In genomic region chr7:2261611-2262010, GRCh38 we compare ENCODE assay signal across 11 cellular contexts. TPM values are rescaled to one million over a fixed set of nuclear protein-coding genes. Genes with fewer than 3 reads are reported as not detected.
DNase-seq lines count a peak whose midpoint lies in the region; ATAC-seq and TF ChIP-seq lines count a peak whose summit lies in the region.
"Had no signal": no experiment of that assay in that cellular context is flagged by ENCODE, and none has a peak within 500 bp of the region (broad histone marks: within the 10 kb centered on the region; RNA-seq: fewer than 3 reads in every experiment).

No MANE protein-coding gene starts in this region.

- no peak overlapping the region for H3K27ac ChIP-seq in GM23338 (ENCODE audit: low read depth)
- H3K27ac ChIP-seq: colonic mucosa, transverse colon had no signal

- DNase-seq in GM06990 (ENCODE audit: extremely low read depth, insufficient read length) = no peak
- peak; percentile 25 for DNase-seq in activated T-cell treated with anti-CD3 and anti-CD28 coated beads for 4 hours
- peak; percentile 90 for DNase-seq in naive B cell
- no peak for DNase-seq in chondrocyte (ENCODE audit: low spot score)
- DNase-seq in GM23338 (ENCODE audit: low spot score) = no peak
- no peak for DNase-seq in glutamatergic neuron
- DNase-seq in SW 1271 (lab: John Stamatoyannopoulos, UW) = no peak
- DNase-seq: colonic mucosa, PC-3, transverse colon had no signal

- H3K9me2 ChIP-seq in GM23338 (ENCODE audit: insufficient read depth) = no peaks in the 10 kb centered on the region

- TF ChIP-seq CTCF in GM06990 (IDR thresholded peaks at IDR 0.05; ENCODE audit: insufficient read depth, low read length, poor library complexity, severe bottlenecking) = peak; percentile 7
- no peak for TF ChIP-seq CTCF in chondrocyte (IDR thresholded peaks at IDR 0.05)
- no peak for TF ChIP-seq CTCF in GM23338 (conservative IDR thresholded peaks at IDR 0.05; ENCODE audit: low read depth in 2 of 2)
- TF ChIP-seq CTCF in glutamatergic neuron (IDR thresholded peaks at IDR 0.05; ENCODE audit: partially characterized antibody, unreplicated experiment) = no peak

- H3F3A ChIP-seq in GM23338 (replicated peaks; ENCODE audit: low read depth) = no peaks in the 10 kb centered on the region

- H3K27me3 ChIP-seq in GM06990 (replicated peaks; ENCODE audit: control insufficient read depth, insufficient read depth, low read length) (no peaks in the 10 kb centered on the region), GM23338 (ENCODE audit: insufficient read depth) (no peaks in the 10 kb centered on the region)
- H3K27me3 ChIP-seq: colonic mucosa, transverse colon had no signal

- no peaks in the 10 kb centered on the region for H3K27me3 Mint-ChIP-seq in naive B cell
- no peaks in the 10 kb centered on the region for H3K27me3 Mint-ChIP-seq in chondrocyte (ENCODE audit: low read depth)
- H3K27me3 Mint-ChIP-seq in GM23338 (ENCODE audit: insufficient read depth, low read depth, poor library complexity) = peaks cover 11% of the 10 kb centered on the region
- peaks cover 4% of the 10 kb centered on the region for H3K27me3 Mint-ChIP-seq in glutamatergic neuron (ENCODE audit: unreplicated experiment)

- H3K79me2 ChIP-seq in GM23338 (replicated peaks; ENCODE audit: insufficient read depth) = no peaks in the 10 kb centered on the region

- H3K4me1 Mint-ChIP-seq in naive B cell (peaks cover 25 to 50% (median 29%) of the 10 kb centered on the region in 3 donors), chondrocyte (ENCODE audit: low read depth) (no peaks in the 10 kb centered on the region), GM23338 (no peaks in the 10 kb centered on the region), glutamatergic neuron (ENCODE audit: low read depth, unreplicated experiment) (peaks cover 8% of the 10 kb centered on the region)

- H3K36me3 Mint-ChIP-seq in naive B cell = peaks cover 5 to 17% of the 10 kb centered on the region in 2 donors
- peaks cover 12% of the 10 kb centered on the region for H3K36me3 Mint-ChIP-seq in chondrocyte (ENCODE audit: low read depth)
- H3K36me3 Mint-ChIP-seq in GM23338 (ENCODE audit: low read depth) = peaks cover 25% of the 10 kb centered on the region
- peaks cover 4% of the 10 kb centered on the region for H3K36me3 Mint-ChIP-seq in glutamatergic neuron (ENCODE audit: unreplicated experiment)

- no peaks in the 10 kb centered on the region for H3K9me3 Mint-ChIP-seq in naive B cell
- H3K9me3 Mint-ChIP-seq in chondrocyte (ENCODE audit: low read depth) = no peaks in the 10 kb centered on the region
- H3K9me3 Mint-ChIP-seq in GM23338 = no peaks in the 10 kb centered on the region; the same call in 2 of the 3 replicates
- H3K9me3 Mint-ChIP-seq in glutamatergic neuron (ENCODE audit: unreplicated experiment) = peaks cover 4% of the 10 kb centered on the region

- H4K20me1 ChIP-seq in GM23338 (replicated peaks; ENCODE audit: insufficient read depth) = no peaks in the 10 kb centered on the region

- H3K4me1 ChIP-seq in GM23338 (ENCODE audit: insufficient read depth) = no peaks in the 10 kb centered on the region
- H3K4me1 ChIP-seq: colonic mucosa, transverse colon had no signal

- H3K4me2 ChIP-seq in GM23338 = no peak overlapping the region

- peaks cover 21% of the 10 kb centered on the region for H3K36me3 ChIP-seq in GM06990 (ENCODE audit: control insufficient read depth, insufficient read depth, low read length)
- H3K36me3 ChIP-seq in GM23338 (ENCODE audit: insufficient read depth) = no peaks in the 10 kb centered on the region
- H3K36me3 ChIP-seq: colonic mucosa had no signal

- H3K4me3 ChIP-seq in GM06990 (replicated peaks; ENCODE audit: low read depth, low read length) = no peak overlapping the region
- H3K4me3 ChIP-seq in GM23338 = no peak overlapping the region
- H3K4me3 ChIP-seq: colonic mucosa, transverse colon had no signal

- peak overlapping the region; percentile 68 to 85 (median 80) for H3K4me3 Mint-ChIP-seq in naive B cell
- H3K4me3 Mint-ChIP-seq in chondrocyte (ENCODE audit: unreplicated experiment) = no peak overlapping the region
- H3K4me3 Mint-ChIP-seq in GM23338 = no peak overlapping the region
- no peak overlapping the region for H3K4me3 Mint-ChIP-seq in glutamatergic neuron (ENCODE audit: unreplicated experiment)

- ATAC-seq in HG02763 (IDR thresholded peaks at IDR 0.05; ENCODE audit: unreplicated experiment) (peak; percentile 33), naive B cell (ENCODE audit: low read depth in 2 of 2) (peak; percentile 87 to 90), GM23338 (no peak)

- no peak overlapping the region for H2AFZ ChIP-seq in GM23338

- H3K27ac Mint-ChIP-seq in naive B cell = peak overlapping the region; percentile 99 to 100 (median 99)
- no peak overlapping the region for H3K27ac Mint-ChIP-seq in chondrocyte (ENCODE audit: unreplicated experiment)
- H3K27ac Mint-ChIP-seq in GM23338 = no peak overlapping the region
- no peak overlapping the region for H3K27ac Mint-ChIP-seq in glutamatergic neuron (ENCODE audit: unreplicated experiment)

TF ChIP-seq in GM23338, 12 proteins besides CTCF, POLR2A, EP300 and RAD21:
- no peak for TF ChIP-seq ZNF331 (CRISPR knock-in tag; IDR thresholded peaks at IDR 0.05; ENCODE audit: low read depth)
- TF ChIP-seq POLR2AphosphoS5 (IDR thresholded peaks at IDR 0.05; ENCODE audit: low read depth) = no peak
- TF ChIP-seq EZH2phosphoT487 (IDR thresholded peaks at IDR 0.05; ENCODE audit: unreplicated experiment) = no peak
- TF ChIP-seq REST (IDR thresholded peaks at IDR 0.05; ENCODE audit: unreplicated experiment) = no peak
- no peak for TF ChIP-seq ZNF114 (CRISPR knock-in tag; IDR thresholded peaks at IDR 0.05)
- no peak for TF ChIP-seq NANOG (IDR thresholded peaks at IDR 0.05; ENCODE audit: borderline replicate concordance)

RNA-seq across cellular contexts. Expression of gene NUDT1, which starts 19.6 kb away (rescaled TPM):
- 10 to 100 TPM; 50.8 to 78.8 (median 59.4) TPM for polyA plus RNA-seq in naive B cell (ENCODE audit: low read depth in 6 of 6)
- total RNA-seq in chondrocyte = 9.5 to 15.2 TPM (median 10.0 TPM) in 3 replicates
- total RNA-seq in GM23338 (2014; rRNA removed; shearing (Covaris generic)) = 54.5 and 66.8 TPM in 2 replicates
- polyA plus RNA-seq in GM23338 (2016; fragmentation: Nextera tagmentation; extraction: Ambion mirVana) = 151 and 163 TPM in 2 replicates
- 19.5 TPM for total RNA-seq in glutamatergic neuron (ENCODE audit: unreplicated experiment)

RNA-seq across cellular contexts. Expression of gene MRM2, which starts 19.6 kb away (rescaled TPM):
- polyA plus RNA-seq in naive B cell (ENCODE audit: low read depth in 6 of 6) (10 to 100 TPM; 29.2 to 64.2 (median 46.1) TPM), GM23338 (2016; fragmentation: Nextera tagmentation; extraction: Ambion mirVana) (37.8 and 41.1 TPM in 2 replicates)
- total RNA-seq in chondrocyte (17.7 to 19.8 TPM (median 17.8 TPM) in 3 replicates), glutamatergic neuron (ENCODE audit: unreplicated experiment) (28.1 TPM)
- 25.3 and 30.0 TPM in 2 replicates for total RNA-seq in GM23338 (2014; rRNA removed; shearing (Covaris generic))

RNA-seq across cellular contexts. Expression of gene MAD1L1, which starts 28.9 kb away (rescaled TPM):
- 100 to 1,000 TPM; 109 to 209 (median 158) TPM for polyA plus RNA-seq in naive B cell (ENCODE audit: low read depth in 6 of 6)
- 22.7 to 31.0 TPM (median 23.8 TPM) in 3 replicates for total RNA-seq in chondrocyte
- total RNA-seq in GM23338 (2014; rRNA removed; shearing (Covaris generic)) = 59.3 and 87.1 TPM in 2 replicates
- polyA plus RNA-seq in GM23338 (2016; fragmentation: Nextera tagmentation; extraction: Ambion mirVana) = 40.3 and 42.9 TPM in 2 replicates
- total RNA-seq in glutamatergic neuron (ENCODE audit: unreplicated experiment) = 57.6 TPM

RNA-seq across cellular contexts. Expression of gene SNX8, which starts 52.6 kb away (rescaled TPM):
- polyA plus RNA-seq in naive B cell (ENCODE audit: low read depth in 6 of 6) (100 to 1,000 TPM in 3 of 6 donors, 10 to 100 TPM in 3; 74.2 to 107 (median 96.2) TPM), GM23338 (2016; fragmentation: Nextera tagmentation; extraction: Ambion mirVana) (49.1 and 50.9 TPM in 2 replicates)
- total RNA-seq in chondrocyte (34.4 to 45.4 TPM (median 37.2 TPM) in 3 replicates), glutamatergic neuron (ENCODE audit: unreplicated experiment) (22.2 TPM)
- total RNA-seq in GM23338 (2014; rRNA removed; shearing (Covaris generic)) = 15.6 and 44.3 TPM in 2 replicates

Comparison
In these comparisons a context has a peak if more than half of its experiments do, and no peak if none do; other contexts are left out.
1. DNase-seq: peak in activated T-cell treated with anti-CD3 and anti-CD28 coated beads for 4 hours (single experiment) and naive B cell (single experiment); none in GM06990 (single experiment), chondrocyte (single experiment), GM23338 (single experiment), glutamatergic neuron (single experiment) and SW 1271 (0 of 2).
2. H3K27ac Mint-ChIP-seq: peak in naive B cell (6 of 6); none in chondrocyte (single experiment), GM23338 (single experiment) and glutamatergic neuron (single experiment).
3. H3K4me3 Mint-ChIP-seq: peak in naive B cell (8 of 8); none in chondrocyte (single experiment), GM23338 (single experiment) and glutamatergic neuron (single experiment).